8 cellular contexts compared by ENCODE assay signal in the genomic region with DNA sequence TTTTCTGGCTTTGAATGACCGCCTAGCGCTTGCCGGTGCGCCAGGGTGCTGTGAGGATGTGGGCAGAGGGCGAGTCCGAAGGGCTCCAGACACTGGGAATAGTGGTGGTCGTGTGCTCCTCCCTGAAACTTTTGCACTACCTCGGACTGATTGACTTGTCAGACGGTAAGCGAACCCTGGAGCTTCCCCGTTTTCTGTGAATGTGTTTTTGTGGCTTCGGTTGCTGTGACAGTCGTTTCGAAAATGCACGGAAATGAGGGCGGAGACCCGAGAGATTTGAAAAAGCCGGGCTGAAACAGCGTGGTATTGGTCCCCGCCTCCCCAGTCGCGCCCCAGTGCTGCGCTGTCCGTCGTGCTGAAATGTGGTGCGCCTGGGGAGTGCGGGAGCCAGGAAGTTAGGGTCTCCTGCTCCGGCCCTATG.
DNase-seq lines count a peak whose midpoint lies in the region; ATAC-seq and TF ChIP-seq lines count a peak whose summit lies in the region.

No MANE protein-coding gene starts in this region.

- ATAC-seq in DND-41 (ENCODE audit: insufficient read depth, low read depth): peak; percentile 100
- ATAC-seq in GM21723 (IDR thresholded peaks at IDR 0.05; ENCODE audit: unreplicated experiment): peak; percentile 86
- ATAC-seq in lung (ENCODE audit: insufficient read depth, low FRiP score): peak; percentile 84
- ATAC-seq in HG02870 (IDR thresholded peaks at IDR 0.05; ENCODE audit: unreplicated experiment): no peak
- no peak for ATAC-seq in psoas muscle

- H3K27me3 ChIP-seq in DND-41 (ENCODE audit: insufficient read depth, low read length, poor library complexity) (peaks cover 29% of the 10 kb centered on the region), lung (ENCODE audit: control insufficient read depth, insufficient read depth) (peaks cover 6% of the 10 kb centered on the region), ovary (no peaks in the 10 kb centered on the region), psoas muscle (ENCODE audit: insufficient read depth in 3 of 3, low read length in 2 of 3) (peaks cover 2 to 10% (median 3%) of the 10 kb centered on the region in 3 donors)

- TF ChIP-seq CTCF in DND-41 (IDR thresholded peaks at IDR 0.05; ENCODE audit: borderline replicate concordance, extremely low read depth, low read length, poor library complexity, severe bottlenecking) (no peak), lung (IDR thresholded peaks at IDR 0.05; ENCODE audit: control extremely low read depth, extremely low read depth) (no peak), ovary (IDR thresholded peaks at IDR 0.05) (no peak), psoas muscle (IDR thresholded peaks at IDR 0.05) (no peak)

- no peak overlapping the region for H2AFZ ChIP-seq in DND-41 (ENCODE audit: low read depth, low read length)

- H3K9me3 ChIP-seq in DND-41 (ENCODE audit: insufficient read depth, low read length, severe bottlenecking) (no peaks in the 10 kb centered on the region), lung (ENCODE audit: control insufficient read depth in 2 of 2, insufficient read depth in 1 of 2, low read length in 1 of 2) (no peaks in the 10 kb centered on the region), ovary (no peaks in the 10 kb centered on the region), psoas muscle (no peaks in the 10 kb centered on the region)

- peak overlapping the region in 1 of 2 experiments; percentile 45; a peak in 2 of 4 replicates for H3K4me3 ChIP-seq in DND-41 (ENCODE audit: low read depth in 1 of 2, low read length in 2 of 2)
- H3K4me3 ChIP-seq in lung: no peak overlapping the region
- no peak overlapping the region for H3K4me3 ChIP-seq in ovary
- no peak overlapping the region for H3K4me3 ChIP-seq in psoas muscle

- WGBS in lung, 2 donors: 1 to 2% methylated on average over 28 of the region's 28 CpGs
- WGBS in ovary, 3 donors: 1 to 2% (median 2%) methylated on average over 28 of the region's 28 CpGs
- WGBS in psoas muscle, 3 donors: 1% methylated on average over 28 of the region's 28 CpGs

- no peak overlapping the region for H3K9ac ChIP-seq in DND-41 (ENCODE audit: low read depth, low read length)

- H3K27ac ChIP-seq in DND-41 (ENCODE audit: low read length): no peak overlapping the region
- no peak overlapping the region for H3K27ac ChIP-seq in lung (ENCODE audit: low read depth in 1 of 2, low read length in 1 of 2)
- no peak overlapping the region for H3K27ac ChIP-seq in ovary
- H3K27ac ChIP-seq in psoas muscle: no peak overlapping the region

- H3K79me2 ChIP-seq in DND-41 (ENCODE audit: insufficient read depth, low read length): no peaks in the 10 kb centered on the region

- DNase-seq in DND-41: peak; percentile 74
- peak; percentile 10 for DNase-seq in NCI-H748 treated with DMSO at 0.1 percent for 48 hours (lab: John Stamatoyannopoulos, UW)
- peak; percentile 27 to 47 for DNase-seq in T47D (ENCODE audit: low read depth in 1 of 2, low spot score in 1 of 2)
- DNase-seq in lung (ENCODE audit: low spot score): peak; percentile 32
- no peak for DNase-seq in ovary
- no peak for DNase-seq in psoas muscle

- no peaks in the 10 kb centered on the region for H4K20me1 ChIP-seq in DND-41 (ENCODE audit: insufficient read depth, low read length)

- H3K4me1 ChIP-seq in DND-41 (ENCODE audit: insufficient read depth, low read length) (peaks cover 7% of the 10 kb centered on the region), lung (ENCODE audit: control insufficient read depth in 2 of 2, insufficient read depth in 2 of 2, low read length in 2 of 2) (peaks cover 0 to 2% of the 10 kb centered on the region in 2 donors), ovary (ENCODE audit: insufficient read depth) (no peaks in the 10 kb centered on the region), psoas muscle (no peaks in the 10 kb centered on the region)

- intact Hi-C loops in ovary (cut with DNase I) (loop anchor here in 1 of 4 donors (5.0 kb wide), 1 partner anchor 779 kb away; no protein-coding TSS in a partner anchor), psoas muscle (cut with DNase I) (no loop called here)

- peak overlapping the region; percentile 68 for H3K4me2 ChIP-seq in DND-41 (ENCODE audit: insufficient read depth, low read length)

- no peaks in the 10 kb centered on the region for H3K36me3 ChIP-seq in DND-41 (ENCODE audit: insufficient read depth, low read length)
- no peaks in the 10 kb centered on the region for H3K36me3 ChIP-seq in lung (ENCODE audit: control insufficient read depth in 2 of 2, insufficient read depth in 2 of 2, low read length in 2 of 2)
- H3K36me3 ChIP-seq in ovary: no peaks in the 10 kb centered on the region
- no peaks in the 10 kb centered on the region for H3K36me3 ChIP-seq in psoas muscle (ENCODE audit: insufficient read depth in 1 of 2, low read depth in 1 of 2)

- TF ChIP-seq EP300 in ovary (IDR thresholded peaks at IDR 0.05): no peak

- no peak for TF ChIP-seq POLR2A in ovary (IDR thresholded peaks at IDR 0.05)

- in situ Hi-C loops in T47D (cut with HindIII; ENCODE audit: low pct_unique_long_range_greater_than_20kb, low sequenced_read_pairs): no loop called here

Comparison
In these comparisons a context has a peak if more than half of its experiments do, and no peak if none do; other contexts are left out.
1. ATAC-seq: peak in DND-41 (single experiment), GM21723 (single experiment) and lung (single experiment); none in HG02870 (single experiment) and psoas muscle (0 of 4).
2. DNase-seq: peak in DND-41 (single experiment), NCI-H748 treated with DMSO at 0.1 percent for 48 hours (single experiment), T47D (2 of 2) and lung (single experiment); none in ovary (0 of 5) and psoas muscle (0 of 2).